Comparison of ENCODE assay signal across 8 cellular contexts in genomic region chr7:143008007-143008901, GRCh38. TPM values are rescaled to one million over a fixed set of nuclear protein-coding genes. Genes with fewer than 3 reads are reported as not detected.
DNase-seq lines count a peak whose midpoint lies in the region; ATAC-seq, FAIRE-seq and TF ChIP-seq lines count a peak whose summit lies in the region.

No MANE protein-coding gene starts in this region.

- H3K27ac Mint-ChIP-seq in activated B cell treated with CpG ODN at 0.5 μM for 24 hours, result no peak overlapping the region

- TF ChIP-seq POLR2A in A549 (IDR thresholded peaks at IDR 0.05; ENCODE audit: low read length), result no peak

- 28% methylated on average over 24 of the region's 24 CpGs for WGBS in A549 (ENCODE audit: missing lambda C conversion rate)
- WGBS in mammary epithelial cell (ENCODE audit: low coverage, missing lambda C conversion rate), result 34% methylated on average over 22 of the region's 24 CpGs

- no TSS peak for BruUV-seq in mammary epithelial cell (replicated peaks; lab: Mats Ljungman, UMichigan)

- in situ Hi-C loops in mammary epithelial cell (cut with MboI; ENCODE audit: low sequenced_read_pairs in 2 of 2), result loop anchor here in 1 of 2 donors (10.0 kb wide), 2 partner anchors 153 to 407 kb away; partner anchors contain the start of gene EPHB6

- dilution Hi-C loops in mammary epithelial cell (cut with HindIII; ENCODE audit: low sequenced_read_pairs) (no loop called here), keratinocyte (cut with MboI; ENCODE audit: extremely low pct_ligation_motif_present, low sequenced_read_pairs) (no loop called here)

- TF ChIP-seq EP300 in A549 (IDR thresholded peaks at IDR 0.05), result no peak

- no peak overlapping the region for H2AFZ ChIP-seq in mammary epithelial cell (ENCODE audit: low read depth, low read length)
- no peak overlapping the region for H2AFZ ChIP-seq in keratinocyte (ENCODE audit: control insufficient read depth, low read length)

- H3K27ac ChIP-seq in A549, result no peak overlapping the region
- H3K27ac ChIP-seq in mammary epithelial cell (ENCODE audit: insufficient read depth, low read depth, low read length), result no peak overlapping the region
- H3K27ac ChIP-seq in keratinocyte (ENCODE audit: control insufficient read depth, insufficient read depth, low read length), result no peak overlapping the region

- H3K27me3 ChIP-seq in mammary epithelial cell (ENCODE audit: insufficient read depth, low read length), result no peaks in the 10 kb centered on the region
- H3K27me3 ChIP-seq in keratinocyte (ENCODE audit: control insufficient read depth, extremely low read depth, insufficient read depth, low read length), result no peaks in the 10 kb centered on the region

- H3K27me3 Mint-ChIP-seq in activated B cell treated with CpG ODN at 0.5 μM for 24 hours, result peaks cover 1% of the 10 kb centered on the region

- peak; percentile 93 to 94 for TF ChIP-seq RAD21 in A549 (conservative IDR thresholded peaks at IDR 0.05 in 1 of 2, IDR thresholded peaks at IDR 0.05 in 1 of 2)

- no peaks in the 10 kb centered on the region for H3K36me3 ChIP-seq in mammary epithelial cell (ENCODE audit: insufficient read depth, low read length)
- no peaks in the 10 kb centered on the region for H3K36me3 ChIP-seq in keratinocyte (ENCODE audit: control insufficient read depth in 2 of 2, extremely low read depth in 1 of 2, insufficient read depth in 2 of 2, low read length in 2 of 2)

- CTCF ChIA-PET in A549 (lab: Yijun Ruan, JAX), result interaction anchor here (0.7 to 11.7 kb wide), 19 partner anchors 9 to 404 kb away, joined by 3 to 175 read pairs (median 3); partner anchors contain the start of gene EPHB6
- CTCF ChIA-PET in activated B cell treated with CpG ODN at 0.5 μM for 24 hours (lab: Charles Lee), result interaction anchor here (0.6 to 17.3 kb wide), 19 partner anchors 8 to 404 kb away, joined by 3 to 519 read pairs (median 5); partner anchors contain the start of genes TAS2R39 and TAS2R40
- CTCF ChIA-PET in mammary epithelial cell (lab: Charles Lee; ENCODE audit: low non-redundant PET), result interaction anchor here (0.8 to 1.0 kb wide), 2 partner anchors 207 to 233 kb away, joined by 3 to 7 read pairs; no protein-coding TSS in a partner anchor

- intact Hi-C loops in activated B cell treated with CpG ODN at 0.5 μM for 24 hours (cut with micrococcal nuclease) (loop anchor here (1.0 to 2.0 kb wide), 3 partner anchors 99 to 207 kb away; no protein-coding TSS in a partner anchor), mammary epithelial cell (cut with micrococcal nuclease) (loop anchor here (1.0 to 10.0 kb wide), 4 partner anchors 207 to 408 kb away; no protein-coding TSS in a partner anchor)

- DNase-seq in A549 (ENCODE audit: low read depth in 1 of 2, low spot score in 1 of 2), result peak; percentile 63 to 66
- peak; percentile 11 for DNase-seq in NCI-H2029 (lab: John Stamatoyannopoulos, UW)
- DNase-seq in activated B cell treated with CpG ODN at 0.5 μM for 24 hours, result peak; percentile 81
- peak; percentile 32 for DNase-seq in mammary epithelial cell
- peak; percentile 26 for DNase-seq in keratinocyte (ENCODE audit: low read depth, low spot score)
- DNase-seq in stimulated activated CD4-positive, alpha-beta T cell treated with anti-CD3 and anti-CD28 coated beads, Interleukin-2, amount 100 ng/mL, for 4 hours (ENCODE audit: low read depth), result peak; percentile 67

- H3K9ac ChIP-seq in mammary epithelial cell (ENCODE audit: insufficient read depth, low read length), result no peak overlapping the region
- H3K9ac ChIP-seq in keratinocyte (ENCODE audit: control insufficient read depth, extremely low read depth, insufficient read depth, low read length), result no peak overlapping the region

- TF ChIP-seq CTCF in A549 (IDR thresholded peaks at IDR 0.05) (peak; percentile 93), activated B cell treated with CpG ODN at 0.5 μM for 24 hours (IDR thresholded peaks at IDR 0.05) (peak; percentile 98), mammary epithelial cell (conservative IDR thresholded peaks at IDR 0.05 in 1 of 2, IDR thresholded peaks at IDR 0.05 in 1 of 2; ENCODE audit: extremely low read depth in 1 of 2, insufficient read depth in 1 of 2, low read depth in 1 of 2, low read length in 2 of 2) (peak; percentile 86 to 96), keratinocyte (optimal IDR thresholded peaks at IDR 0.05 in 1 of 3, IDR thresholded peaks at IDR 0.05 in 1 of 3, conservative IDR thresholded peaks at IDR 0.05 in 1 of 3; ENCODE audit: extremely low read depth in 1 of 3, insufficient read depth in 2 of 3, low read length in 3 of 3) (peak; percentile 91 to 97 (median 93))

- no peaks in the 10 kb centered on the region for H4K20me1 ChIP-seq in mammary epithelial cell (ENCODE audit: insufficient read depth, low read length)
- no peaks in the 10 kb centered on the region for H4K20me1 ChIP-seq in keratinocyte (ENCODE audit: control insufficient read depth, extremely low read depth, insufficient read depth, low read length)

- peaks cover 50% of the 10 kb centered on the region for H3K4me1 Mint-ChIP-seq in activated B cell treated with CpG ODN at 0.5 μM for 24 hours

- FAIRE-seq in A549 (lab: Jason Lieb, UNC), result no peak
- FAIRE-seq in keratinocyte (lab: Jason Lieb, UNC), result no peak

- H3K9me3 ChIP-seq in A549, result no peaks in the 10 kb centered on the region
- H3K9me3 ChIP-seq in mammary epithelial cell (replicated peaks; ENCODE audit: insufficient read depth, low read length), result no peaks in the 10 kb centered on the region
- no peaks in the 10 kb centered on the region for H3K9me3 ChIP-seq in keratinocyte (ENCODE audit: control insufficient read depth, low read depth, low read length)

- no peaks in the 10 kb centered on the region for H3K36me3 Mint-ChIP-seq in activated B cell treated with CpG ODN at 0.5 μM for 24 hours (ENCODE audit: low read depth)

- H3K4me1 ChIP-seq in A549 (no peaks in the 10 kb centered on the region), mammary epithelial cell (ENCODE audit: insufficient read depth, low read length) (peaks cover 1% of the 10 kb centered on the region), keratinocyte (ENCODE audit: control insufficient read depth, extremely low read depth, insufficient read depth, low read length) (no peaks in the 10 kb centered on the region)

- no peaks in the 10 kb centered on the region for H3K79me2 ChIP-seq in mammary epithelial cell (ENCODE audit: insufficient read depth, low read length)
- no peaks in the 10 kb centered on the region for H3K79me2 ChIP-seq in keratinocyte (ENCODE audit: control insufficient read depth, insufficient read depth, low read length)

- H3K9me3 Mint-ChIP-seq in activated B cell treated with CpG ODN at 0.5 μM for 24 hours, result no peaks in the 10 kb centered on the region

- POLR2A ChIA-PET in A549 (lab: Yijun Ruan, JAX), result interaction anchor here (0.6 to 0.7 kb wide), 2 partner anchors 207 to 216 kb away, joined by 3 to 4 read pairs; no protein-coding TSS in a partner anchor
- POLR2A ChIA-PET in activated B cell treated with CpG ODN at 0.5 μM for 24 hours (lab: Charles Lee), result interaction anchor here (0.5 to 1.5 kb wide), 5 partner anchors 200 to 222 kb away, joined by 3 to 10 read pairs (median 4); no protein-coding TSS in a partner anchor

- H3K9me1 ChIP-seq in keratinocyte (ENCODE audit: control insufficient read depth, extremely low read depth, insufficient read depth, low read length), result no peaks in the 10 kb centered on the region

- ATAC-seq in A549, result peak; percentile 94 to 97
- ATAC-seq in GM18498 (IDR thresholded peaks at IDR 0.05; ENCODE audit: unreplicated experiment), result peak; percentile 93
- peak; percentile 89 for ATAC-seq in HG02870 (IDR thresholded peaks at IDR 0.05; ENCODE audit: unreplicated experiment)
- peak; percentile 97 for ATAC-seq in activated B cell treated with CpG ODN at 0.5 μM for 24 hours (ENCODE audit: low read depth)

- H3K4me2 ChIP-seq in A549 (no peak overlapping the region), mammary epithelial cell (ENCODE audit: insufficient read depth, low read depth, low read length) (no peak overlapping the region), keratinocyte (ENCODE audit: control insufficient read depth, extremely low read depth, insufficient read depth, low read depth, low read length) (no peak overlapping the region)

- H3K4me3 ChIP-seq in A549, result no peak overlapping the region
- no peak overlapping the region for H3K4me3 ChIP-seq in mammary epithelial cell (replicated peaks in 1 of 3; ENCODE audit: insufficient read depth in 1 of 3, low read depth in 2 of 3, low read length in 3 of 3)
- H3K4me3 ChIP-seq in keratinocyte (ENCODE audit: control insufficient read depth in 2 of 3, extremely low read depth in 1 of 3, insufficient read depth in 2 of 3, low read depth in 1 of 3, low read length in 3 of 3), result no peak overlapping the region

- no peak overlapping the region for H3K4me3 Mint-ChIP-seq in activated B cell treated with CpG ODN at 0.5 μM for 24 hours

RNA-seq across cellular contexts. Expression of gene OR9A2, which starts 18.7 kb away (rescaled TPM):
- polyA plus RNA-seq in A549 (2011; rRNA removed), result not detected in 2 replicates
- not detected in 2 replicates for polyA plus RNA-seq in A549 (2012; cell fraction: cytosol; rRNA removed)
- polyA plus RNA-seq in A549 (2012; cell fraction: nucleus; rRNA removed), result not detected in 2 replicates
- polyA plus RNA-seq in A549 (2017; fragmentation: RNase III; extraction: RNeasy Plus Mini Kit Qiagen cat#74134 plus additional on column Dnase treatment), result not detected in 3 replicates
- polyA minus RNA-seq in A549 (2011; rRNA and poly(A)+ RNA removed), result not detected in 2 replicates
- total RNA-seq in activated B cell treated with CpG ODN at 0.5 μM for 24 hours, result 0.31 and 0.56 TPM in 2 replicates
- not detected for total RNA-seq in mammary epithelial cell
- polyA plus RNA-seq in mammary epithelial cell, result not detected
- not detected for polyA minus RNA-seq in mammary epithelial cell
- not detected in 3 replicates for polyA plus RNA-seq in keratinocyte
- polyA plus RNA-seq in keratinocyte (2011; ENCODE audit: low read depth), result not detected
- not detected in 2 replicates for polyA plus RNA-seq in keratinocyte (2011; cell fraction: cytosol; rRNA removed)
- polyA plus RNA-seq in keratinocyte (2011; cell fraction: nucleus; rRNA removed), result not detected in 2 replicates
- not detected in 2 replicates for polyA plus RNA-seq in keratinocyte (2012; ENCODE audit: low replicate concordance)
- not detected in 3 replicates for polyA minus RNA-seq in keratinocyte
- polyA minus RNA-seq in keratinocyte (2011; cell fraction: cytosol; rRNA and poly(A)+ RNA removed), result not detected
- polyA minus RNA-seq in keratinocyte (2011; cell fraction: nucleus; rRNA and poly(A)+ RNA removed), result not detected in 2 replicates

RNA-seq across cellular contexts. Expression of gene OR6V1, which starts 43.9 kb away (rescaled TPM):
- polyA plus RNA-seq in A549 (2011; rRNA removed) (not detected in 2 replicates), A549 (2017; fragmentation: RNase III; extraction: RNeasy Plus Mini Kit Qiagen cat#74134 plus additional on column Dnase treatment) (not detected in 3 replicates), mammary epithelial cell (not detected), keratinocyte (not detected in 3 replicates)
- polyA plus RNA-seq in A549 (2012; cell fraction: cytosol; rRNA removed), result not detected in 2 replicates
- polyA plus RNA-seq in A549 (2012; cell fraction: nucleus; rRNA removed), result not detected in 2 replicates
- polyA minus RNA-seq in A549 (2011; rRNA and poly(A)+ RNA removed), result not detected in 2 replicates
- total RNA-seq in activated B cell treated with CpG ODN at 0.5 μM for 24 hours (not detected in 2 replicates), mammary epithelial cell (not detected)
- polyA minus RNA-seq in mammary epithelial cell (not detected), keratinocyte (not detected in 3 replicates)
- not detected for polyA plus RNA-seq in keratinocyte (2011; ENCODE audit: low read depth)
- not detected in 2 replicates for polyA plus RNA-seq in keratinocyte (2011; cell fraction: cytosol; rRNA removed)
- polyA plus RNA-seq in keratinocyte (2011; cell fraction: nucleus; rRNA removed), result not detected in 2 replicates
- not detected in 2 replicates for polyA plus RNA-seq in keratinocyte (2012; ENCODE audit: low replicate concordance)
- not detected for polyA minus RNA-seq in keratinocyte (2011; cell fraction: cytosol; rRNA and poly(A)+ RNA removed)
- not detected in 2 replicates for polyA minus RNA-seq in keratinocyte (2011; cell fraction: nucleus; rRNA and poly(A)+ RNA removed)

RNA-seq across cellular contexts. Expression of gene KEL, which starts 46.1 kb away (rescaled TPM):
- polyA plus RNA-seq in A549 (2011; rRNA removed) (0.14 and 0.33 TPM in 2 replicates), A549 (2017; fragmentation: RNase III; extraction: RNeasy Plus Mini Kit Qiagen cat#74134 plus additional on column Dnase treatment) (not detected in 3 replicates), mammary epithelial cell (0.14 TPM), keratinocyte (0.09 TPM in 1 of 3 replicates, not detected in the others)
- 0.01 TPM in 2 replicates for polyA plus RNA-seq in A549 (2012; cell fraction: cytosol; rRNA removed)
- 0.15 and 0.16 TPM in 2 replicates for polyA plus RNA-seq in A549 (2012; cell fraction: nucleus; rRNA removed)
- not detected in 2 replicates for polyA minus RNA-seq in A549 (2011; rRNA and poly(A)+ RNA removed)
- total RNA-seq in activated B cell treated with CpG ODN at 0.5 μM for 24 hours (0.37 and 1.2 TPM in 2 replicates), mammary epithelial cell (not detected)
- polyA minus RNA-seq in mammary epithelial cell (not detected), keratinocyte (0.10 TPM in 1 of 3 replicates, not detected in the others)
- polyA plus RNA-seq in keratinocyte (2011; ENCODE audit: low read depth), result not detected
- not detected in 2 replicates for polyA plus RNA-seq in keratinocyte (2011; cell fraction: cytosol; rRNA removed)
- polyA plus RNA-seq in keratinocyte (2011; cell fraction: nucleus; rRNA removed), result 0.04 and 0.16 TPM in 2 replicates
- not detected in 2 replicates for polyA plus RNA-seq in keratinocyte (2012; ENCODE audit: low replicate concordance)
- polyA minus RNA-seq in keratinocyte (2011; cell fraction: cytosol; rRNA and poly(A)+ RNA removed), result not detected
- not detected in 2 replicates for polyA minus RNA-seq in keratinocyte (2011; cell fraction: nucleus; rRNA and poly(A)+ RNA removed)

Comparison
In these comparisons a context has a peak if more than half of its experiments do, and no peak if none do; other contexts are left out.
1. DNase-seq: peak in every context shown above with its lines; median percentile 81 in activated B cell treated with CpG ODN at 0.5 μM for 24 hours; 67 in stimulated activated CD4-positive, alpha-beta T cell treated with anti-CD3 and anti-CD28 coated beads, Interleukin-2, amount 100 ng/mL, for 4 hours; 64 in A549; 32 in mammary epithelial cell; 26 in keratinocyte; 11 in NCI-H2029.